20 cellular contexts compared by ENCODE assay signal in genomic region chr21:34945288-34945687, GRCh38.
DNase-seq lines count a peak whose midpoint lies in the region; ATAC-seq and TF ChIP-seq lines count a peak whose summit lies in the region.
"Had no signal": no experiment of that assay in that cellular context is flagged by ENCODE, and none has a peak within 500 bp of the region (broad histone marks: within the 10 kb centered on the region; RNA-seq: fewer than 3 reads in every experiment).

No MANE protein-coding gene starts in this region.

- H3K4me3 ChIP-seq in DND-41 (ENCODE audit: low read depth in 1 of 2, low read length in 2 of 2): no peak overlapping the region
- H3K4me3 ChIP-seq: hepatocyte, mucosa of descending colon had no signal

- no peak overlapping the region for H2AFZ ChIP-seq in DND-41 (ENCODE audit: low read depth, low read length)
- H2AFZ ChIP-seq: hepatocyte had no signal

- H3K27me3 Mint-ChIP-seq in activated T-cell treated with anti-CD3 and anti-CD28 coated beads, Interleukin-2, amount 50 U/mL, for 4 hours (ENCODE audit: low read depth): no peaks in the 10 kb centered on the region
- H3K27me3 Mint-ChIP-seq in activated naive CD8-positive, alpha-beta T cell treated with anti-CD3 and anti-CD28 coated beads for 36 hours: no peaks in the 10 kb centered on the region
- peaks cover 24% of the 10 kb centered on the region for H3K27me3 Mint-ChIP-seq in type B pancreatic cell
- H3K27me3 Mint-ChIP-seq: IgD-negative memory B cell had no signal

- H3K27ac Mint-ChIP-seq in activated naive CD8-positive, alpha-beta T cell treated with anti-CD3 and anti-CD28 coated beads for 36 hours: peak overlapping the region; percentile 80
- H3K27ac Mint-ChIP-seq in stimulated activated effector memory CD8-positive, alpha-beta T cell treated with anti-CD3 and anti-CD28 coated beads, Interleukin-12 subunit alpha, Interleukin-12 subunit beta, amount 100 ng/mL, for 72 hours: peak overlapping the region; percentile 99
- no peak overlapping the region for H3K27ac Mint-ChIP-seq in type B pancreatic cell

- peaks cover 27% of the 10 kb centered on the region for H3K36me3 Mint-ChIP-seq in activated T-cell treated with anti-CD3 and anti-CD28 coated beads, Interleukin-2, amount 50 U/mL, for 4 hours (ENCODE audit: insufficient read depth)
- H3K36me3 Mint-ChIP-seq in activated naive CD8-positive, alpha-beta T cell treated with anti-CD3 and anti-CD28 coated beads for 36 hours: peaks cover 18% of the 10 kb centered on the region
- peaks cover 7% of the 10 kb centered on the region for H3K36me3 Mint-ChIP-seq in stimulated activated effector memory CD8-positive, alpha-beta T cell treated with anti-CD3 and anti-CD28 coated beads, Interleukin-12 subunit alpha, Interleukin-12 subunit beta, amount 100 ng/mL, for 72 hours
- H3K36me3 Mint-ChIP-seq in type B pancreatic cell: no peaks in the 10 kb centered on the region

- H3K4me1 Mint-ChIP-seq in activated T-cell treated with anti-CD3 and anti-CD28 coated beads, Interleukin-2, amount 50 U/mL, for 4 hours (ENCODE audit: low read depth): peaks cover 93% of the 10 kb centered on the region
- H3K4me1 Mint-ChIP-seq in activated naive CD8-positive, alpha-beta T cell treated with anti-CD3 and anti-CD28 coated beads for 36 hours: peaks cover 90% of the 10 kb centered on the region
- peaks cover 77% of the 10 kb centered on the region for H3K4me1 Mint-ChIP-seq in stimulated activated effector memory CD8-positive, alpha-beta T cell treated with anti-CD3 and anti-CD28 coated beads, Interleukin-12 subunit alpha, Interleukin-12 subunit beta, amount 100 ng/mL, for 72 hours
- H3K4me1 Mint-ChIP-seq in type B pancreatic cell (ENCODE audit: unreplicated experiment): no peaks in the 10 kb centered on the region

- no peak overlapping the region for H3K9ac ChIP-seq in DND-41 (ENCODE audit: low read depth, low read length)

- H3K36me3 ChIP-seq in DND-41 (ENCODE audit: insufficient read depth, low read length): peaks cover 37% of the 10 kb centered on the region

- peak in 1 of 2 donors; percentile 6 for ATAC-seq in activated T-cell treated with anti-CD3 and anti-CD28 coated beads, Interleukin-2, amount 50 U/mL, for 4 hours
- ATAC-seq in DND-41 (ENCODE audit: insufficient read depth, low read depth) (no peak), HG02571 (IDR thresholded peaks at IDR 0.05; ENCODE audit: unreplicated experiment) (no peak)
- ATAC-seq in stimulated activated effector memory CD8-positive, alpha-beta T cell treated with anti-CD3 and anti-CD28 coated beads, Interleukin-12 subunit alpha, Interleukin-12 subunit beta, amount 100 ng/mL, for 72 hours: no peak
- ATAC-seq: mucosa of descending colon had no signal

- TF ChIP-seq CTCF in DND-41 (IDR thresholded peaks at IDR 0.05; ENCODE audit: borderline replicate concordance, extremely low read depth, low read length, poor library complexity, severe bottlenecking) (no peak), type B pancreatic cell (conservative IDR thresholded peaks at IDR 0.05) (no peak)

- no peaks in the 10 kb centered on the region for H3K9me3 Mint-ChIP-seq in activated T-cell treated with anti-CD3 and anti-CD28 coated beads, Interleukin-2, amount 50 U/mL, for 4 hours
- no peaks in the 10 kb centered on the region for H3K9me3 Mint-ChIP-seq in activated naive CD8-positive, alpha-beta T cell treated with anti-CD3 and anti-CD28 coated beads for 36 hours
- H3K9me3 Mint-ChIP-seq in stimulated activated effector memory CD8-positive, alpha-beta T cell treated with anti-CD3 and anti-CD28 coated beads, Interleukin-12 subunit alpha, Interleukin-12 subunit beta, amount 100 ng/mL, for 72 hours: peaks cover 4% of the 10 kb centered on the region
- H3K9me3 Mint-ChIP-seq in type B pancreatic cell: peaks cover 12% of the 10 kb centered on the region
- H3K9me3 Mint-ChIP-seq: IgD-negative memory B cell had no signal

- peak overlapping the region; percentile 26 for H3K4me3 Mint-ChIP-seq in activated T-cell treated with anti-CD3 and anti-CD28 coated beads, Interleukin-2, amount 50 U/mL, for 4 hours
- H3K4me3 Mint-ChIP-seq in activated naive CD8-positive, alpha-beta T cell treated with anti-CD3 and anti-CD28 coated beads for 36 hours: peak overlapping the region; percentile 5
- peak overlapping the region; percentile 65 for H3K4me3 Mint-ChIP-seq in stimulated activated effector memory CD8-positive, alpha-beta T cell treated with anti-CD3 and anti-CD28 coated beads, Interleukin-12 subunit alpha, Interleukin-12 subunit beta, amount 100 ng/mL, for 72 hours
- no peak overlapping the region for H3K4me3 Mint-ChIP-seq in type B pancreatic cell
- H3K4me3 Mint-ChIP-seq: IgD-negative memory B cell had no signal

- H3K27ac ChIP-seq in DND-41 (ENCODE audit: low read length): peak overlapping the region; percentile 34
- H3K27ac ChIP-seq: epithelial cell of prostate, hepatocyte, RWPE1 had no signal

- H3K27me3 ChIP-seq in DND-41 (ENCODE audit: insufficient read depth, low read length, poor library complexity): no peaks in the 10 kb centered on the region
- H3K27me3 ChIP-seq: hepatocyte had no signal

- H3K4me1 ChIP-seq in DND-41 (ENCODE audit: insufficient read depth, low read length): peaks cover 57% of the 10 kb centered on the region

- no peak for DNase-seq in activated T-cell treated with anti-CD3 and anti-CD28 coated beads, Interleukin-2, amount 50 U/mL, for 4 hours
- no peak for DNase-seq in activated T-cell treated with anti-CD3 and anti-CD28 coated beads for 4 hours
- no peak for DNase-seq in DND-41
- no peak for DNase-seq in activated naive CD8-positive, alpha-beta T cell treated with anti-CD3 and anti-CD28 coated beads for 36 hours
- no peak for DNase-seq in stimulated activated effector memory CD8-positive, alpha-beta T cell treated with anti-CD3 and anti-CD28 coated beads, Interleukin-12 subunit alpha, Interleukin-12 subunit beta, amount 100 ng/mL, for 72 hours (ENCODE audit: low spot score in 2 of 2)
- no peak for DNase-seq in retina
- no peak for DNase-seq in type B pancreatic cell (ENCODE audit: extremely low spot score, unreplicated experiment)
- DNase-seq: activated CD4-positive, alpha-beta T cell treated with anti-CD3 and anti-CD28 coated beads for 4 hours; caudate nucleus; DMS79 treated with DMSO at 0.1 percent for 48 hours; foreskin fibroblast; GOT3; mucosa of descending colon; NCI-H69; stimulated activated CD4-positive, alpha-beta T cell treated with anti-CD3 and anti-CD28 coated beads, Interleukin-12 subunit alpha, Interleukin-12 subunit beta, amount 100 ng/mL, for 4 hours had no signal

- H3K79me2 ChIP-seq in DND-41 (ENCODE audit: insufficient read depth, low read length): peaks cover 100% of the 10 kb centered on the region
- H3K79me2 ChIP-seq: hepatocyte had no signal

- H3K4me2 ChIP-seq in DND-41 (ENCODE audit: insufficient read depth, low read length): no peak overlapping the region
- H3K4me2 ChIP-seq: hepatocyte had no signal

- H3K9me3 ChIP-seq in DND-41 (ENCODE audit: insufficient read depth, low read length, severe bottlenecking): no peaks in the 10 kb centered on the region
- H3K9me3 ChIP-seq: mucosa of descending colon had no signal

- H4K20me1 ChIP-seq in DND-41 (ENCODE audit: insufficient read depth, low read length): peaks cover 82% of the 10 kb centered on the region
